Comparison of ENCODE assay signal across 20 cellular contexts in genomic region chr19:51448745-51449093, GRCh38. TPM values are rescaled to one million over a fixed set of nuclear protein-coding genes. Genes with fewer than 3 reads are reported as not detected.
A peak's percentile ranks its signal among the peaks of the same experiment; 100 is the strongest.
DNase-seq lines count a peak whose midpoint lies in the region; ATAC-seq and TF ChIP-seq lines count a peak whose summit lies in the region.
"Had no signal": no experiment of that assay in that cellular context is flagged by ENCODE, and none has a peak within 500 bp of the region (broad histone marks: within the 10 kb centered on the region; RNA-seq: fewer than 3 reads in every experiment).

No MANE protein-coding gene starts in this region.

- H3K4me3 Mint-ChIP-seq in activated naive CD4-positive, alpha-beta T cell treated with anti-CD3 and anti-CD28 coated beads, Interleukin-2, amount 50 U/mL, for 24 hours, result peak overlapping the region; percentile 41
- peak overlapping the region; percentile 43 for H3K4me3 Mint-ChIP-seq in activated naive CD8-positive, alpha-beta T cell treated with anti-CD3 and anti-CD28 coated beads for 36 hours
- peak overlapping the region; percentile 38 for H3K4me3 Mint-ChIP-seq in stimulated activated memory B cell treated with anti-CD40 and anti-IgM and Interleukin-4, amounts not matched to agents 10 μg/mL and 1 μg/mL and 100 μg/mL, for 72 hours

- no peak for DNase-seq in activated naive CD4-positive, alpha-beta T cell (lab: John Stamatoyannopoulos, UW)
- peak; percentile 92 for DNase-seq in OCI-M1 (lab: John Stamatoyannopoulos, UW)
- no peak for DNase-seq in activated naive CD8-positive, alpha-beta T cell treated with anti-CD3 and anti-CD28 coated beads for 36 hours
- DNase-seq in omental fat pad (ENCODE audit: low spot score), result no peak
- DNase-seq in NCI-H69 (lab: John Stamatoyannopoulos, UW), result no peak
- DNase-seq: COR-L47, GOT3, NCI-H1092 treated with DMSO at 0.1 percent for 48 hours, NCI-H1930, NCI-H2227 treated with DMSO at 0.1 percent for 48 hours, NCI-H748 treated with DMSO at 0.1 percent for 48 hours, transverse colon had no signal

- no peak for ATAC-seq in stimulated activated memory B cell treated with anti-CD40 and anti-IgM and Interleukin-4, amounts not matched to agents 10 μg/mL and 1 μg/mL and 100 μg/mL, for 72 hours
- ATAC-seq in omental fat pad (ENCODE audit: low FRiP score), result no peak
- ATAC-seq in GM21367 (IDR thresholded peaks at IDR 0.05; ENCODE audit: unreplicated experiment), result no peak

- peaks cover 33% of the 10 kb centered on the region for H3K4me1 Mint-ChIP-seq in activated naive CD4-positive, alpha-beta T cell treated with anti-CD3 and anti-CD28 coated beads, Interleukin-2, amount 50 U/mL, for 24 hours
- peaks cover 19% of the 10 kb centered on the region for H3K4me1 Mint-ChIP-seq in activated naive CD8-positive, alpha-beta T cell treated with anti-CD3 and anti-CD28 coated beads for 36 hours
- peaks cover 6% of the 10 kb centered on the region for H3K4me1 Mint-ChIP-seq in stimulated activated memory B cell treated with anti-CD40 and anti-IgM and Interleukin-4, amounts not matched to agents 10 μg/mL and 1 μg/mL and 100 μg/mL, for 72 hours

- H3K9me3 Mint-ChIP-seq in activated naive CD4-positive, alpha-beta T cell treated with anti-CD3 and anti-CD28 coated beads, Interleukin-2, amount 50 U/mL, for 24 hours, result peaks cover 5% of the 10 kb centered on the region
- H3K9me3 Mint-ChIP-seq in activated naive CD8-positive, alpha-beta T cell treated with anti-CD3 and anti-CD28 coated beads for 36 hours, result peaks cover 22% of the 10 kb centered on the region
- H3K9me3 Mint-ChIP-seq in stimulated activated memory B cell treated with anti-CD40 and anti-IgM and Interleukin-4, amounts not matched to agents 10 μg/mL and 1 μg/mL and 100 μg/mL, for 72 hours, result peaks cover 7% of the 10 kb centered on the region

- H3K27me3 Mint-ChIP-seq in activated naive CD4-positive, alpha-beta T cell treated with anti-CD3 and anti-CD28 coated beads, Interleukin-2, amount 50 U/mL, for 24 hours, result no peaks in the 10 kb centered on the region
- H3K27me3 Mint-ChIP-seq in activated naive CD8-positive, alpha-beta T cell treated with anti-CD3 and anti-CD28 coated beads for 36 hours, result peaks cover 8% of the 10 kb centered on the region
- H3K27me3 Mint-ChIP-seq in stimulated activated memory B cell treated with anti-CD40 and anti-IgM and Interleukin-4, amounts not matched to agents 10 μg/mL and 1 μg/mL and 100 μg/mL, for 72 hours, result peaks cover 46% of the 10 kb centered on the region

- no peak for TF ChIP-seq CTCF in omental fat pad (IDR thresholded peaks at IDR 0.05)

- no peak overlapping the region for H3K27ac Mint-ChIP-seq in activated naive CD4-positive, alpha-beta T cell treated with anti-CD3 and anti-CD28 coated beads, Interleukin-2, amount 50 U/mL, for 24 hours
- H3K27ac Mint-ChIP-seq in activated naive CD8-positive, alpha-beta T cell treated with anti-CD3 and anti-CD28 coated beads for 36 hours, result peak overlapping the region; percentile 16
- peak overlapping the region; percentile 17 for H3K27ac Mint-ChIP-seq in stimulated activated memory B cell treated with anti-CD40 and anti-IgM and Interleukin-4, amounts not matched to agents 10 μg/mL and 1 μg/mL and 100 μg/mL, for 72 hours

- H3K36me3 Mint-ChIP-seq in activated naive CD4-positive, alpha-beta T cell treated with anti-CD3 and anti-CD28 coated beads, Interleukin-2, amount 50 U/mL, for 24 hours, result peaks cover 2% of the 10 kb centered on the region
- H3K36me3 Mint-ChIP-seq in activated naive CD8-positive, alpha-beta T cell treated with anti-CD3 and anti-CD28 coated beads for 36 hours, result peaks cover 5% of the 10 kb centered on the region
- H3K36me3 Mint-ChIP-seq in stimulated activated memory B cell treated with anti-CD40 and anti-IgM and Interleukin-4, amounts not matched to agents 10 μg/mL and 1 μg/mL and 100 μg/mL, for 72 hours, result no peaks in the 10 kb centered on the region

RNA-seq across cellular contexts. Expression of gene SIGLEC8, which starts 9.5 kb away (rescaled TPM):
- total RNA-seq in activated naive CD8-positive, alpha-beta T cell treated with anti-CD3 and anti-CD28 coated beads for 36 hours, result not detected
- 1 to 10 TPM in 1 of 4 donors, under 1 TPM in 1, not detected in 2; 0.46 to 1.4 TPM for total RNA-seq in omental fat pad
- total RNA-seq: fibroblast of lung, glomerular endothelial cell, kidney epithelial cell, pulmonary artery endothelial cell had no signal

RNA-seq across cellular contexts. Expression of gene CEACAM18, which starts 29.6 kb away (rescaled TPM):
- not detected for total RNA-seq in activated naive CD8-positive, alpha-beta T cell treated with anti-CD3 and anti-CD28 coated beads for 36 hours
- total RNA-seq in omental fat pad, result not detected
- total RNA-seq: fibroblast of lung, glomerular endothelial cell, kidney epithelial cell, lung, pulmonary artery endothelial cell, transverse colon had no signal

RNA-seq across cellular contexts. Expression of gene SIGLEC10, which starts 31.3 kb away (rescaled TPM):
- total RNA-seq in activated naive CD8-positive, alpha-beta T cell treated with anti-CD3 and anti-CD28 coated beads for 36 hours, result not detected
- 1 to 10 TPM; 1.1 to 3.9 (median 2.8) TPM for total RNA-seq in omental fat pad
- total RNA-seq: fibroblast of lung, glomerular endothelial cell, pulmonary artery endothelial cell had no signal

RNA-seq across cellular contexts. Expression of gene SIGLEC12, which starts 52.9 kb away (rescaled TPM):
- total RNA-seq in activated naive CD8-positive, alpha-beta T cell treated with anti-CD3 and anti-CD28 coated beads for 36 hours, result under 1 TPM; 0.33 to 0.76 TPM
- total RNA-seq in omental fat pad, result 1 to 10 TPM in 2 of 4 donors, not detected in 2; 1.1 TPM
- total RNA-seq: fibroblast of lung, glomerular endothelial cell, kidney epithelial cell, pulmonary artery endothelial cell had no signal

RNA-seq across cellular contexts. Expression of gene C19orf84, which starts 58.3 kb away (rescaled TPM):
- total RNA-seq in activated naive CD8-positive, alpha-beta T cell treated with anti-CD3 and anti-CD28 coated beads for 36 hours, result under 1 TPM in 1 of 2 experiments, not detected in 1; 0.39 TPM
- total RNA-seq in omental fat pad, result not detected
- total RNA-seq: fibroblast of lung, glomerular endothelial cell, kidney epithelial cell, pulmonary artery endothelial cell, transverse colon had no signal
